Comparison of ENCODE assay signal across 32 cellular contexts in the genomic region with DNA sequence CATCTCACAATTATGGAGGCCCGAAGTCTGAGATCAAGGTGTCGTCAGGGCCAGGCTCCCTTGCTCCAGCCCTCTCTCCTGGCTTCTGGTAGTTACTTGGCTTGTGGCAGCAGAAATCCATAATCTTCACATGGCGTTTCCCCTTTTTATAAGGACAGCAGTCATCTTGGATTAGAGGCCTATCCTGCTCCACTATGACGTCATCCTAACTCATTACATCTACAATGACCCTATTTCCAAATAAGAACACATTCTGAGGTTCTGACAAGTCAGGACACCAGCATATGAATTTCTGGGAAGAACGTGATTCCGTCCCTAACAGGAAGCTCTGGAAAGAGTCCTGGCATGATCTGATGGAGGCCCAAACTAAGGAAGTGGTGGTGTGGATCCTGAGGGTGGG. TPM values are rescaled to one million over a fixed set of nuclear protein-coding genes. Genes with fewer than 3 reads are reported as not detected.
"Had no signal": no experiment of that assay in that cellular context is flagged by ENCODE, and none has a peak within 500 bp of the region (broad histone marks: within the 10 kb centered on the region; RNA-seq: fewer than 3 reads in every experiment).

No MANE protein-coding gene starts in this region.

- H3K4me1 ChIP-seq: esophagus squamous epithelium, gastrocnemius medialis, heart right ventricle, lower lobe of right lung had no signal

- H3K36me3 ChIP-seq: esophagus squamous epithelium, gastrocnemius medialis, heart right ventricle, lower lobe of right lung had no signal

- ATAC-seq: gastrocnemius medialis; heart right ventricle; left cardiac atrium; left lobe of liver; left ventricle myocardium superior; lower lobe of right lung; naive thymus-derived CD4-positive, alpha-beta T cell had no signal

- H3K9me3 ChIP-seq: gastrocnemius medialis, lower lobe of right lung had no signal

- H3K4me3 ChIP-seq: coronary artery, dorsolateral prefrontal cortex, esophagus squamous epithelium, gastrocnemius medialis, heart right ventricle, lower lobe of right lung had no signal

- H3K27ac ChIP-seq: coronary artery, dorsolateral prefrontal cortex, esophagus squamous epithelium, gastrocnemius medialis, heart right ventricle, lower lobe of right lung had no signal

- H3K27me3 ChIP-seq: dorsolateral prefrontal cortex, gastrocnemius medialis, heart right ventricle had no signal

- DNase-seq: dermis blood vessel endothelial cell; dorsolateral prefrontal cortex; effector CD4-positive, alpha-beta T cell; effector memory CD4-positive, alpha-beta T cell; esophagus squamous epithelium; foreskin fibroblast; foreskin melanocyte; gastrocnemius medialis; glutamatergic neuron; head of caudate nucleus; heart right ventricle; hippocampal formation; left cardiac atrium; left ventricle myocardium superior; lower lobe of right lung; mesenchymal stem cell; naive thymus-derived CD4-positive, alpha-beta T cell had no signal

- FAIRE-seq: colon, endothelial cell of umbilical vein, islet of Langerhans, keratinocyte had no signal

RNA-seq across cellular contexts. Expression of a gene that starts 35.8 kb away (rescaled TPM):
- total RNA-seq: dermis blood vessel endothelial cell, endothelial cell of umbilical vein, epithelial cell of proximal tubule, esophagus squamous epithelium, gastrocnemius medialis, glomerular endothelial cell, kidney epithelial cell, left lobe of liver, left ventricle myocardium superior, lower leg skin, lower lobe of right lung, lung microvascular endothelial cell, mesothelial cell of epicardium, mononuclear cell, mucosa of gallbladder had no signal
- polyA plus RNA-seq: endothelial cell of umbilical vein; esophagus; heart right ventricle; keratinocyte; naive thymus-derived CD4-positive, alpha-beta T cell had no signal
